1 cellular context compared by ENCODE assay signal in genomic region chr1:41361028-41361494, GRCh38.
A peak's percentile ranks its signal among the peaks of the same experiment; 100 is the strongest.
TF ChIP-seq lines count a peak whose summit lies in the region.

Gene FOXO6, plus strand, starts transcription at chr1:41361434.

TF ChIP-seq in K562, 482 proteins besides CTCF, POLR2A, EP300 and RAD21 (continued from another document and continues in another):
- TF ChIP-seq GTF2B (IDR thresholded peaks at IDR 0.05; ENCODE audit: extremely low read depth, insufficient read length) (no peak), ZNF280A (IDR thresholded peaks at IDR 0.05; ENCODE audit: low read depth, partially characterized antibody) (no peak), ZBTB7A (IDR thresholded peaks at IDR 0.05; ENCODE audit: borderline replicate concordance, control insufficient read depth, low read depth, low read length) (peak; percentile 100), KAT8 (IDR thresholded peaks at IDR 0.05; ENCODE audit: low read depth) (no peak), XRCC4 (IDR thresholded peaks at IDR 0.05; ENCODE audit: extremely low read depth, insufficient read depth, insufficient read length) (no peak), ZBTB12 (CRISPR knock-in tag; IDR thresholded peaks at IDR 0.05) (peak; percentile 59; the same call in 1 of the 2 replicates), E2F1 (CRISPR knock-in tag; IDR thresholded peaks at IDR 0.05) (0 out of 2 replicates have a peak, but pooled peaks have one; percentile 44), TRIM28 (IDR thresholded peaks at IDR 0.05) (no peak), ZNF512 (tag; IDR thresholded peaks at IDR 0.05) (no peak), UBTF (IDR thresholded peaks at IDR 0.05; ENCODE audit: borderline replicate concordance in 1 of 2, low read depth in 2 of 2, low read length in 2 of 2) (peak in 1 of 2 experiments; percentile 30; a peak in 1 of 4 replicates), CLOCK (CRISPR knock-in tag; IDR thresholded peaks at IDR 0.05; ENCODE audit: borderline replicate concordance) (no peak), EHMT2 (IDR thresholded peaks at IDR 0.05) (no peak), POLR2AphosphoS5 (IDR thresholded peaks at IDR 0.05; ENCODE audit: control insufficient read depth, insufficient read depth, low read depth, low read length) (no peak), CXXC5 (CRISPR knock-in tag; IDR thresholded peaks at IDR 0.05) (peak; percentile 83), SRSF3 (IDR thresholded peaks at IDR 0.05; ENCODE audit: insufficient read depth, low read length) (no peak), CCNT2 (IDR thresholded peaks at IDR 0.05; ENCODE audit: borderline replicate concordance, extremely low read depth, insufficient read length, low read depth, low read length) (peak; percentile 98), KHSRP (IDR thresholded peaks at IDR 0.05) (no peak), RBM22 (IDR thresholded peaks at IDR 0.05; ENCODE audit: low read depth, low read length, poor library complexity, severe bottlenecking) (peak; percentile 71), ETV6 (IDR thresholded peaks at IDR 0.05; ENCODE audit: borderline replicate concordance in 1 of 2, low read depth in 2 of 2, low read length in 1 of 2) (no peak), ETV6 (CRISPR knock-in tag; IDR thresholded peaks at IDR 0.05; ENCODE audit: borderline replicate concordance) (no peak), HNRNPUL1 (IDR thresholded peaks at IDR 0.05; ENCODE audit: low read length) (no peak), RBBP5 (IDR thresholded peaks at IDR 0.05; ENCODE audit: borderline replicate concordance, insufficient read depth, low read length, poor library complexity, severe bottlenecking) (peak; percentile 33), CREB1 (IDR thresholded peaks at IDR 0.05) (peak; percentile 60), CREB1 (CRISPR knock-in tag; IDR thresholded peaks at IDR 0.05) (peak; percentile 78), ID3 (CRISPR knock-in tag; IDR thresholded peaks at IDR 0.05) (no peak), ID3 (tag; IDR thresholded peaks at IDR 0.05) (no peak), NCOA4 (IDR thresholded peaks at IDR 0.05; ENCODE audit: partially characterized antibody) (no peak), CREB3 (tag; conservative IDR thresholded peaks at IDR 0.05; ENCODE audit: low read depth) (no peak), CREM (IDR thresholded peaks at IDR 0.05; ENCODE audit: low read depth) (peak; percentile 61), POLR2AphosphoS2 (IDR thresholded peaks at IDR 0.05; ENCODE audit: low read length) (no peak), FOXP4 (CRISPR knock-in tag; IDR thresholded peaks at IDR 0.05; ENCODE audit: borderline replicate concordance) (no peak), MAFF (IDR thresholded peaks at IDR 0.05; ENCODE audit: low read length) (no peak), ARID3A (IDR thresholded peaks at IDR 0.05; ENCODE audit: borderline replicate concordance, low read depth, low read length) (no peak), HMBOX1 (IDR thresholded peaks at IDR 0.05) (no peak), TFAP4 (CRISPR knock-in tag; IDR thresholded peaks at IDR 0.05; ENCODE audit: borderline replicate concordance) (peak; percentile 66; the same call in 1 of the 2 replicates), THRA (IDR thresholded peaks at IDR 0.05) (no peak), L3MBTL2 (IDR thresholded peaks at IDR 0.05) (no peak)
